9 cellular contexts compared by ENCODE assay signal in the genomic region with DNA sequence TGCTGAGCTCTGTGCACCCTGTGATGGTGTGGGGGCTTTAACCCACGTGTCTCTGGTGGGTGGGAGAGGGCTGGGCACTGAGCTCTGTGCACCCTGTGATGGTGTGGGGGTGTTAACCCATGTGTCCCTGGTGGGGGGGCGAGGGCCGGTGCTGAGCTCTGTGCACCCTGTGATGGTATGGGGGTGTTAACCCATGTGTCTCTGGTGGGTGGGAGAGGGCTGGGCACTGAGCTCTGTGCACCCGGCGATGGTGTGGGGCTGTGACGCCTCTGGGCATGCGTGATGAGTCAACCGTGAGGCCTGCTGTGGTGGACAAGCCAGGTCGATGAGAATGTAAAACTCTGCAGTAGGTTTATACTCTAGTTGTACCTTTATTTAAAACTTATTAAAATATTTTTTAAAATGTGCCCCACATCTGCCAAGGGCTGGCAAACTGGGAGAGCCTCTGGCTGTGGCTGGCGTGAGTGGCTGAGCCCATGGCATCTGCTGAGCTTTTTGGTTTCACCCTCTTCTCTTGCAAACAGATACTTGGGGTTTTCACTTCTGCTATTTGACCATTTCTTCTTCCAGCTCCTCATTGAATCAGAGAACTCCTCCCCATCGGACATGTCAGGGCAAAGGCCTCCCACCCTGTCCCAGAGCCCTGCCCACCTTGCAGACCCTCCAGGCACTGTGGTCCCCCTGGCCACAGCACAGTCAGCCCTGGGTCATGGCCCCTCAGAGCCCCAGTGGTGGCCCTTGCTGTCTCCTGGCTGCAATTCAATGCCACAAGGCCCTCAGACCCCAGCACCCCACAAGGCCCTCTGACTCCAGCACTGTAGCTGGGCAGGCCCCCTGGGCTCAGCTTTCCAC. TPM values are rescaled to one million over a fixed set of nuclear protein-coding genes. Genes with fewer than 3 reads are reported as not detected.
DNase-seq lines count a peak whose midpoint lies in the region; ATAC-seq, FAIRE-seq and TF ChIP-seq lines count a peak whose summit lies in the region.
"Had no signal": no experiment of that assay in that cellular context is flagged by ENCODE, and none has a peak within 500 bp of the region (broad histone marks: within the 10 kb centered on the region; RNA-seq: fewer than 3 reads in every experiment).

No MANE protein-coding gene starts in this region.

- H3K4me1 ChIP-seq in KMS-11 (ENCODE audit: low read depth, poor library complexity, severe bottlenecking) (peaks cover 11% of the 10 kb centered on the region), uterus (no peaks in the 10 kb centered on the region), right atrium auricular region (peaks cover 0 to 2% of the 10 kb centered on the region in 2 donors)

- ATAC-seq in GM18861 (IDR thresholded peaks at IDR 0.05; ENCODE audit: unreplicated experiment) = peak; percentile 84
- ATAC-seq in GM21737 (IDR thresholded peaks at IDR 0.05; ENCODE audit: unreplicated experiment) = peak; percentile 88

- no peak for FAIRE-seq in D721Med (lab: Jason Lieb, UNC)
- FAIRE-seq in frontal cortex (lab: Jason Lieb, UNC) = no peak
- FAIRE-seq: endothelial cell of umbilical vein had no signal

- H3K27ac ChIP-seq in KMS-11 (peak overlapping the region; percentile 30; the same call in 1 of the 2 replicates), uterus (no peak overlapping the region), right atrium auricular region (no peak overlapping the region)

- peak overlapping the region; percentile 26; the same call in 1 of the 2 replicates for H2AFZ ChIP-seq in KMS-11 (ENCODE audit: low read depth)

- peak overlapping the region; percentile 19; the same call in 1 of the 2 replicates for H3K4me2 ChIP-seq in KMS-11

- intact Hi-C loops in uterus (cut with DNase I; ENCODE audit: low total_unique reads) = no loop called here

- H3K36me3 ChIP-seq in KMS-11 (ENCODE audit: insufficient read depth) (no peaks in the 10 kb centered on the region), uterus (no peaks in the 10 kb centered on the region), right atrium auricular region (no peaks in the 10 kb centered on the region)

- no peaks in the 10 kb centered on the region for H3K27me3 ChIP-seq in KMS-11 (ENCODE audit: insufficient read depth, low read depth)
- H3K27me3 ChIP-seq in uterus = no peaks in the 10 kb centered on the region
- no peaks in the 10 kb centered on the region for H3K27me3 ChIP-seq in right atrium auricular region

- TF ChIP-seq CTCF in KMS-11 (conservative IDR thresholded peaks at IDR 0.05; ENCODE audit: low read depth, low read length) (no peak), D721Med (IDR thresholded peaks at IDR 0.05; ENCODE audit: insufficient read depth, missing control alignments) (no peak), uterus (IDR thresholded peaks at IDR 0.05) (no peak), right atrium auricular region (IDR thresholded peaks at IDR 0.05) (no peak)

- no peak for TF ChIP-seq POLR2A in uterus (IDR thresholded peaks at IDR 0.05)

- no peaks in the 10 kb centered on the region for H4K20me1 ChIP-seq in KMS-11 (ENCODE audit: insufficient read depth)

- H3K4me3 ChIP-seq in KMS-11 (IDR thresholded peaks at IDR 0.05; ENCODE audit: insufficient read depth, low read depth, low read length) = no peak overlapping the region
- H3K4me3 ChIP-seq in uterus = no peak overlapping the region
- H3K4me3 ChIP-seq in right atrium auricular region = no peak overlapping the region

- DNase-seq in mesenteric fat pad (ENCODE audit: low spot score) (peak; percentile 85), D721Med (ENCODE audit: insufficient read length, low spot score) (no peak), frontal cortex (ENCODE audit: low spot score in 2 of 2) (no peak), uterus (no peak), right atrium auricular region (ENCODE audit: low spot score) (no peak)

- no peaks in the 10 kb centered on the region for H3K79me2 ChIP-seq in KMS-11 (ENCODE audit: insufficient read depth, low read depth)

- H3K9me3 ChIP-seq in uterus (no peaks in the 10 kb centered on the region), right atrium auricular region (no peaks in the 10 kb centered on the region)

- H3K9ac ChIP-seq in KMS-11 = no peak overlapping the region; the same call in 1 of the 2 replicates

RNA-seq across cellular contexts. Expression of a gene that starts 18.5 kb away (rescaled TPM):
- 58.5 TPM for total RNA-seq in mesenteric fat pad
- 22.4 TPM for total RNA-seq in frontal cortex
- 10 to 100 TPM; 30.6 to 64.4 (median 50.2) TPM for total RNA-seq in uterus
- total RNA-seq in right atrium auricular region = 10 to 100 TPM; 34.7 to 40.7 TPM
